Comparison of ENCODE assay signal across 9 cellular contexts in genomic region chr17:17738901-17739300, GRCh38. TPM values are rescaled to one million over a fixed set of nuclear protein-coding genes. Genes with fewer than 3 reads are reported as not detected.
DNase-seq lines count a peak whose midpoint lies in the region; ATAC-seq and TF ChIP-seq lines count a peak whose summit lies in the region.
"Had no signal": no experiment of that assay in that cellular context is flagged by ENCODE, and none has a peak within 500 bp of the region (broad histone marks: within the 10 kb centered on the region; RNA-seq: fewer than 3 reads in every experiment).

No MANE protein-coding gene starts in this region.

- no peaks in the 10 kb centered on the region for H3K9me2 ChIP-seq in PC-9 (ENCODE audit: insufficient read depth)

- TF ChIP-seq CTCF in PC-9 (conservative IDR thresholded peaks at IDR 0.05) (no peak), left lung (IDR thresholded peaks at IDR 0.05) (no peak)

- peak overlapping the region; percentile 73 for H3K4me2 ChIP-seq in PC-9

- H3K27ac ChIP-seq in PC-9, result peak overlapping the region; percentile 66
- peak overlapping the region; percentile 50 to 53 for H3K27ac ChIP-seq in left lung

- peaks cover 3% of the 10 kb centered on the region for H3K36me3 Mint-ChIP-seq in central memory CD8-positive, alpha-beta T cell (ENCODE audit: insufficient read depth)
- H3K36me3 Mint-ChIP-seq in stimulated activated naive B cell treated with anti-CD40 and anti-IgM and Interleukin-4, amounts not matched to agents 10 μg/mL and 1 μg/mL and 100 μg/mL, for 72 hours, result peaks cover 8 to 12% of the 10 kb centered on the region in 2 donors

- H3K4me3 Mint-ChIP-seq in central memory CD8-positive, alpha-beta T cell, result no peak overlapping the region
- no peak overlapping the region for H3K4me3 Mint-ChIP-seq in stimulated activated naive B cell treated with anti-CD40 and anti-IgM and Interleukin-4, amounts not matched to agents 10 μg/mL and 1 μg/mL and 100 μg/mL, for 72 hours

- CTCF ChIA-PET in PC-9 (lab: Charles Lee), result interaction anchor here (0.5 to 0.6 kb wide), 2 partner anchors 49 to 1353 kb away, joined by 7 to 9 read pairs; no protein-coding TSS in a partner anchor

- H3K27me3 Mint-ChIP-seq in central memory CD8-positive, alpha-beta T cell, result no peaks in the 10 kb centered on the region
- H3K27me3 Mint-ChIP-seq in stimulated activated naive B cell treated with anti-CD40 and anti-IgM and Interleukin-4, amounts not matched to agents 10 μg/mL and 1 μg/mL and 100 μg/mL, for 72 hours, result no peaks in the 10 kb centered on the region

- peak overlapping the region; percentile 24; the same call in 1 of the 2 replicates for H3K4me3 ChIP-seq in PC-9
- H3K4me3 ChIP-seq in left lung, result no peak overlapping the region

- peaks cover 26% of the 10 kb centered on the region for H3K4me1 Mint-ChIP-seq in central memory CD8-positive, alpha-beta T cell
- peaks cover 34 to 74% of the 10 kb centered on the region in 2 donors for H3K4me1 Mint-ChIP-seq in stimulated activated naive B cell treated with anti-CD40 and anti-IgM and Interleukin-4, amounts not matched to agents 10 μg/mL and 1 μg/mL and 100 μg/mL, for 72 hours

- ATAC-seq in central memory CD8-positive, alpha-beta T cell (replicated peaks; ENCODE audit: extremely low read depth, poor library complexity, severe bottlenecking), result no peak
- ATAC-seq in left lung (peak; percentile 68), GM21576 (IDR thresholded peaks at IDR 0.05; ENCODE audit: unreplicated experiment) (no peak), HG02763 (IDR thresholded peaks at IDR 0.05; ENCODE audit: unreplicated experiment) (no peak), GM19455 (IDR thresholded peaks at IDR 0.05; ENCODE audit: unreplicated experiment) (no peak)
- ATAC-seq in stimulated activated naive B cell treated with anti-CD40 and anti-IgM and Interleukin-4, amounts not matched to agents 10 μg/mL and 1 μg/mL and 100 μg/mL, for 72 hours (replicated peaks), result no peak

- peaks cover 38% of the 10 kb centered on the region for H4K20me1 ChIP-seq in PC-9 (ENCODE audit: insufficient read depth)

- intact Hi-C loops in PC-9 (cut with micrococcal nuclease; ENCODE audit: unreplicated experiment) (loop anchor here (1.0 kb wide), 3 partner anchors 13 to 53 kb away; no protein-coding TSS in a partner anchor), left lung (cut with DNase I) (no loop called here)

- H3K4me1 ChIP-seq in PC-9 (replicated peaks; ENCODE audit: insufficient read depth), result peaks cover 50% of the 10 kb centered on the region
- peaks cover 34 to 58% of the 10 kb centered on the region in 2 donors for H3K4me1 ChIP-seq in left lung

- POLR2A ChIA-PET in PC-9 (lab: Charles Lee; ENCODE audit: unreplicated experiment), result interaction anchor here (0.5 to 2.0 kb wide), 4 partner anchors 76 to 237 kb away, joined by 3 to 10 read pairs (median 6); no protein-coding TSS in a partner anchor

- no peak overlapping the region for H2AFZ ChIP-seq in PC-9

- H3K79me2 ChIP-seq in PC-9 (ENCODE audit: low read depth), result peaks cover 95% of the 10 kb centered on the region

- H3K27ac Mint-ChIP-seq in central memory CD8-positive, alpha-beta T cell (ENCODE audit: low read depth), result peak overlapping the region; percentile 43
- peak overlapping the region; percentile 28 for H3K27ac Mint-ChIP-seq in stimulated activated naive B cell treated with anti-CD40 and anti-IgM and Interleukin-4, amounts not matched to agents 10 μg/mL and 1 μg/mL and 100 μg/mL, for 72 hours

- no peaks in the 10 kb centered on the region for H3K9me3 Mint-ChIP-seq in central memory CD8-positive, alpha-beta T cell
- no peaks in the 10 kb centered on the region for H3K9me3 Mint-ChIP-seq in stimulated activated naive B cell treated with anti-CD40 and anti-IgM and Interleukin-4, amounts not matched to agents 10 μg/mL and 1 μg/mL and 100 μg/mL, for 72 hours

- H3K27me3 ChIP-seq in PC-9 (ENCODE audit: insufficient read depth, low read depth) (no peaks in the 10 kb centered on the region), left lung (no peaks in the 10 kb centered on the region)

- BruUV-seq in PC-9 (replicated peaks; lab: Mats Ljungman, UMichigan), result no TSS peak

- H3K9me3 ChIP-seq in PC-9 (ENCODE audit: insufficient read depth, low read depth) (no peaks in the 10 kb centered on the region), left lung (no peaks in the 10 kb centered on the region)

- H3F3A ChIP-seq in PC-9 (ENCODE audit: insufficient read depth, low read depth), result peaks cover 33% of the 10 kb centered on the region; the same call in 1 of the 2 replicates

- H3K36me3 ChIP-seq in PC-9 (ENCODE audit: low read depth) (no peaks in the 10 kb centered on the region), left lung (no peaks in the 10 kb centered on the region)

- DNase-seq in PC-9, result peak in 1 of 2 experiments; percentile 46
- no peak for DNase-seq in central memory CD8-positive, alpha-beta T cell (ENCODE audit: low spot score in 2 of 2)
- DNase-seq in left lung, result no peak
- DNase-seq in stimulated activated naive B cell treated with anti-CD40 and anti-IgM and Interleukin-4, amounts not matched to agents 10 μg/mL and 1 μg/mL and 100 μg/mL, for 72 hours, result no peak
- no peak for DNase-seq in NCI-H1105 (lab: John Stamatoyannopoulos, UW)
- DNase-seq: NCI-H2029 treated with DMSO at 0.1 percent for 48 hours had no signal

RNA-seq across cellular contexts. Expression of gene RAI1, which starts 57.6 kb away (rescaled TPM):
- total RNA-seq in PC-9 (2021) (86.3 and 92.9 TPM in 2 replicates), left lung (10 to 100 TPM; 31.5 to 31.7 TPM)
